In the genomic region with DNA sequence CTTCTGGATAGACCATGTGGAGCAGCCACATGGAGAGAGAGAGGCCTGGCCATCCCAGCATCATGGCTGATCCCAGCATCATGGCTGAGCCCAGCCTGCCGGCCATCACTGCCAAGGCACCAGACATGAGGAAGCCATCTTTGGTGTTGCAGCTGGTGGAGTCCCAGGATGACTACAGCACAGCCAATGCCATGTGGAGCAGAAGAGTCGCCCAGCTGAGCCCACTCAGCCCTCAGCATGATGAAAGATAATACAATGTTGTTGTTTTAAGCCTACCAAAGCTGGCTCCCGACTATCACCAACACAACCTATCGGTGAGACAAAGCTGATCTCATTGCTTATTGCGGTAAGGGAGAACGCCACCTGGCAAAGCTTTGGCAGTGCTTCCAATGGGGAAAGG, we compare ENCODE assay signal across 27 cellular contexts.
"Had no signal": no experiment of that assay in that cellular context is flagged by ENCODE, and none has a peak within 500 bp of the region (broad histone marks: within the 10 kb centered on the region; RNA-seq: fewer than 3 reads in every experiment).

No MANE protein-coding gene starts in this region.

- H3K4me1 Mint-ChIP-seq: naive B cell; natural killer cell; stimulated activated memory B cell treated with anti-CD40 and anti-IgM and Interleukin-4, amounts not matched to agents 10 μg/mL and 1 μg/mL and 100 μg/mL, for 72 hours; stimulated activated naive CD8-positive, alpha-beta T cell treated with anti-CD3 and anti-CD28 coated beads, Interleukin-15, amount 100 ng/mL, for 72 hours had no signal

- H3K9ac ChIP-seq: neural progenitor cell had no signal

- H3K27ac ChIP-seq: hepatocyte, left ventricle myocardium inferior, neural progenitor cell, ovary, prostate gland, sigmoid colon, spleen, tibial nerve, upper lobe of left lung, vagina had no signal

- H3K4me2 ChIP-seq: hepatocyte, neural progenitor cell had no signal

- FAIRE-seq: small intestine had no signal

- H3K27ac Mint-ChIP-seq: mesothelial cell of epicardium; natural killer cell; nephron progenitor cell; neural progenitor cell; stimulated activated memory B cell treated with anti-CD40 and anti-IgM and Interleukin-4, amounts not matched to agents 10 μg/mL and 1 μg/mL and 100 μg/mL, for 72 hours; stimulated activated naive CD8-positive, alpha-beta T cell treated with anti-CD3 and anti-CD28 coated beads, Interleukin-15, amount 100 ng/mL, for 72 hours had no signal

- DNase-seq: left ventricle myocardium inferior; mesendoderm; naive B cell; natural killer cell; nephron progenitor cell; ovary; posterior cingulate gyrus; retina; right cardiac atrium; sigmoid colon; small intestine; spleen; stimulated activated CD4-positive, alpha-beta T cell treated with anti-CD3 and anti-CD28 coated beads, Interleukin-2, amount 100 ng/mL, for 48 hours; stimulated activated CD4-positive, alpha-beta T cell treated with anti-CD3 and anti-CD28 coated beads, Interleukin-4, amount 100 ng/mL, for 4 hours; stimulated activated CD8-positive, alpha-beta memory T cell treated with anti-CD3 and anti-CD28 coated beads, Interleukin-4, amount 100 ng/mL, for 48 hours; stimulated activated naive CD4-positive, alpha-beta T cell treated with Interleukin-2 at 50 U/mL for 16 hours; stimulated activated naive CD8-positive, alpha-beta T cell treated with anti-CD3 and anti-CD28 coated beads, Interleukin-15, amount 100 ng/mL, for 72 hours; substantia nigra; upper lobe of left lung had no signal

- H3K36me3 Mint-ChIP-seq: mesothelial cell of epicardium; natural killer cell; neural progenitor cell; stimulated activated memory B cell treated with anti-CD40 and anti-IgM and Interleukin-4, amounts not matched to agents 10 μg/mL and 1 μg/mL and 100 μg/mL, for 72 hours had no signal

- H3K79me2 ChIP-seq: hepatocyte had no signal

- H3K4me3 ChIP-seq: hepatocyte, left ventricle myocardium inferior, lung, neural progenitor cell, ovary, prostate gland, sigmoid colon, spleen, tibial nerve, upper lobe of left lung, vagina had no signal

- H3K9me3 Mint-ChIP-seq: natural killer cell had no signal

- H3K4me3 Mint-ChIP-seq: mesothelial cell of epicardium; naive B cell; natural killer cell; nephron progenitor cell; neural progenitor cell; stimulated activated memory B cell treated with anti-CD40 and anti-IgM and Interleukin-4, amounts not matched to agents 10 μg/mL and 1 μg/mL and 100 μg/mL, for 72 hours; stimulated activated naive CD8-positive, alpha-beta T cell treated with anti-CD3 and anti-CD28 coated beads, Interleukin-15, amount 100 ng/mL, for 72 hours had no signal

- H2AFZ ChIP-seq: hepatocyte, neural progenitor cell had no signal

- H3K9me3 ChIP-seq: ovary, prostate gland, sigmoid colon, vagina had no signal

- H3K36me3 ChIP-seq: left ventricle myocardium inferior, neural progenitor cell, ovary, prostate gland, sigmoid colon, spleen, upper lobe of left lung, vagina had no signal

- H3K27me3 ChIP-seq: hepatocyte, neural progenitor cell, ovary, sigmoid colon, upper lobe of left lung, vagina had no signal

- H3K4me1 ChIP-seq: neural progenitor cell, prostate gland, sigmoid colon, spleen, tibial nerve, vagina had no signal

- ATAC-seq: natural killer cell; right cardiac atrium; stimulated activated memory B cell treated with anti-CD40 and anti-IgM and Interleukin-4, amounts not matched to agents 10 μg/mL and 1 μg/mL and 100 μg/mL, for 72 hours; stimulated activated naive CD8-positive, alpha-beta T cell treated with anti-CD3 and anti-CD28 coated beads, Interleukin-15, amount 100 ng/mL, for 72 hours had no signal
